In genomic region chr9:111926421-111926875, GRCh38 we compare ENCODE assay signal across 8 cellular contexts. TPM values are rescaled to one million over a fixed set of nuclear protein-coding genes. Genes with fewer than 3 reads are reported as not detected.
DNase-seq lines count a peak whose midpoint lies in the region; ATAC-seq and TF ChIP-seq lines count a peak whose summit lies in the region.

No MANE protein-coding gene starts in this region.

- H3K4me3 ChIP-seq in CD4-positive, alpha-beta memory T cell (ENCODE audit: low read length in 2 of 2), result no peak overlapping the region
- no peak overlapping the region for H3K4me3 ChIP-seq in Jurkat, Clone E6-1 (ENCODE audit: low read length)
- H3K4me3 ChIP-seq in heart left ventricle, result no peak overlapping the region
- no peak overlapping the region for H3K4me3 ChIP-seq in breast epithelium

- ATAC-seq in GM21423 (IDR thresholded peaks at IDR 0.05; ENCODE audit: unreplicated experiment) (peak; percentile 99), heart left ventricle (peak; percentile 74 to 85 (median 83))

- no peaks in the 10 kb centered on the region for H3K9me3 ChIP-seq in CD4-positive, alpha-beta memory T cell (ENCODE audit: control insufficient read depth in 1 of 2, low read length in 2 of 2)
- H3K9me3 ChIP-seq in heart left ventricle, result no peaks in the 10 kb centered on the region
- no peaks in the 10 kb centered on the region for H3K9me3 ChIP-seq in breast epithelium

- POLR2A ChIA-PET in CD4-positive, alpha-beta memory T cell (lab: Charles Lee; ENCODE audit: partially characterized antibody), result interaction anchor here (1.0 to 8.5 kb wide), 10 partner anchors 10 to 151 kb away, joined by 3 to 92 read pairs (median 9); partner anchors contain the start of gene UGCG

- peak overlapping the region; percentile 45 to 85 (median 79) for H3K4me3 Mint-ChIP-seq in CD4-positive, alpha-beta memory T cell

- no peaks in the 10 kb centered on the region for H3K9me3 Mint-ChIP-seq in CD4-positive, alpha-beta memory T cell

- intact Hi-C loops in CD4-positive, alpha-beta memory T cell (cut with micrococcal nuclease), result loop anchor here (1.0 to 10.0 kb wide), 7 partner anchors 11 to 828 kb away; partner anchors contain the start of gene SNX30
- intact Hi-C loops in heart left ventricle (cut with DNase I) (no loop called here), breast epithelium (cut with DNase I; ENCODE audit: low total_unique reads) (no loop called here)

- WGBS in heart left ventricle, 4 donors, result 59 to 71% (median 67%) methylated on average over 6 of the region's 6 CpGs

- DNase-seq in CD4-positive, alpha-beta memory T cell, result peak; percentile 71 to 79 (median 78)
- peak; percentile 93 for DNase-seq in Jurkat, Clone E6-1 (ENCODE audit: low read depth, low spot score)
- DNase-seq in activated CD8-positive, alpha-beta memory T cell treated with anti-CD3 and anti-CD28 coated beads for 4 hours (ENCODE audit: low read depth in 2 of 2), result peak; percentile 6 to 41
- DNase-seq in heart left ventricle, result peak in 3 of 5 donors; percentile 24 to 60 (median 41)
- DNase-seq in stimulated activated CD8-positive, alpha-beta memory T cell treated with anti-CD3 and anti-CD28 coated beads, Interleukin-15, amount 100 ng/mL, for 48 hours (ENCODE audit: low read depth in 2 of 2), result peak; percentile 28 to 34
- no peak for DNase-seq in DMS79 (lab: John Stamatoyannopoulos, UW)
- DNase-seq in breast epithelium (ENCODE audit: low spot score in 2 of 2), result no peak

- no peaks in the 10 kb centered on the region for H3K27me3 ChIP-seq in CD4-positive, alpha-beta memory T cell (ENCODE audit: insufficient read depth, low read length)
- H3K27me3 ChIP-seq in heart left ventricle (no peaks in the 10 kb centered on the region), breast epithelium (no peaks in the 10 kb centered on the region)

- peak overlapping the region; percentile 24 for H3K27ac ChIP-seq in CD4-positive, alpha-beta memory T cell (ENCODE audit: low read depth, low read length)
- H3K27ac ChIP-seq in heart left ventricle (peak overlapping the region in 3 of 12 donors; percentile 13 to 80 (median 22)), breast epithelium (peak overlapping the region in 1 of 2 donors; percentile 66)

- H3K36me3 ChIP-seq in CD4-positive, alpha-beta memory T cell (ENCODE audit: insufficient read depth, low read length), result peaks cover 11% of the 10 kb centered on the region
- peaks cover 0 to 88% (median 58%) of the 10 kb centered on the region in 9 donors for H3K36me3 ChIP-seq in heart left ventricle
- no peaks in the 10 kb centered on the region for H3K36me3 ChIP-seq in breast epithelium

- H3K36me3 Mint-ChIP-seq in CD4-positive, alpha-beta memory T cell, result peaks cover 18 to 39% of the 10 kb centered on the region in 2 donors

- no peak for TF ChIP-seq CTCF in heart left ventricle (IDR thresholded peaks at IDR 0.05)
- no peak for TF ChIP-seq CTCF in breast epithelium (IDR thresholded peaks at IDR 0.05)

- peaks cover 26 to 50% (median 36%) of the 10 kb centered on the region in 4 donors for H3K4me1 Mint-ChIP-seq in CD4-positive, alpha-beta memory T cell

- CTCF ChIA-PET in CD4-positive, alpha-beta memory T cell (lab: Charles Lee; ENCODE audit: partially characterized antibody), result interaction anchor here (0.6 to 1.8 kb wide), 11 partner anchors 10 to 1451 kb away, joined by 3 to 19 read pairs (median 4); partner anchors contain the start of gene HDHD3

- H3K27ac Mint-ChIP-seq in CD4-positive, alpha-beta memory T cell, result peak overlapping the region; percentile 63 to 95 (median 86)

- H3K27me3 Mint-ChIP-seq in CD4-positive, alpha-beta memory T cell, result no peaks in the 10 kb centered on the region

- H3K4me1 ChIP-seq in CD4-positive, alpha-beta memory T cell (ENCODE audit: insufficient read depth, low read length), result peaks cover 50% of the 10 kb centered on the region
- H3K4me1 ChIP-seq in heart left ventricle, result peaks cover 0 to 57% (median 17%) of the 10 kb centered on the region in 12 donors
- H3K4me1 ChIP-seq in breast epithelium, result no peaks in the 10 kb centered on the region

- TF ChIP-seq POLR2A in heart left ventricle (IDR thresholded peaks at IDR 0.05) (no peak), breast epithelium (IDR thresholded peaks at IDR 0.05) (no peak)

RNA-seq across cellular contexts. Expression of gene UGCG, which starts 29.8 kb away (rescaled TPM):
- total RNA-seq in CD4-positive, alpha-beta memory T cell, result 10 to 100 TPM; 26.3 to 29.7 TPM
- 10 to 100 TPM; 13.0 to 14.7 TPM for polyA plus RNA-seq in CD4-positive, alpha-beta memory T cell
- polyA plus RNA-seq in Jurkat, Clone E6-1 (2012; ENCODE audit: insufficient read depth, insufficient read length), result 5.6 TPM
- total RNA-seq in heart left ventricle (10 to 100 TPM; 10.5 to 52.0 (median 17.5) TPM), breast epithelium (10 to 100 TPM; 22.4 to 57.1 (median 55.1) TPM)
- 10 to 100 TPM in 1 of 2 donors, 1 to 10 TPM in 1; 10.0 to 21.3 TPM for polyA plus RNA-seq in heart left ventricle

Comparison
In these comparisons a context has a peak if more than half of its experiments do, and no peak if none do; other contexts are left out.
1. DNase-seq: peak in CD4-positive, alpha-beta memory T cell (5 of 5), Jurkat, Clone E6-1 (single experiment), activated CD8-positive, alpha-beta memory T cell treated with anti-CD3 and anti-CD28 coated beads for 4 hours (2 of 2), heart left ventricle (3 of 5) and stimulated activated CD8-positive, alpha-beta memory T cell treated with anti-CD3 and anti-CD28 coated beads, Interleukin-15, amount 100 ng/mL, for 48 hours (2 of 2); none in DMS79 (single experiment) and breast epithelium (0 of 2).